In genomic region chr2:219218279-219219112, GRCh38 we compare ENCODE assay signal across 8 cellular contexts. TPM values are rescaled to one million over a fixed set of nuclear protein-coding genes. Genes with fewer than 3 reads are reported as not detected.
A peak's percentile ranks its signal among the peaks of the same experiment; 100 is the strongest.
DNase-seq lines count a peak whose midpoint lies in the region; ATAC-seq, FAIRE-seq and TF ChIP-seq lines count a peak whose summit lies in the region.

TSS of gene ABCB6 (minus strand) at chr2:219218958. CDS start at chr2:219218673, 285 bp downstream.

- H3K4me1 Mint-ChIP-seq in activated naive CD8-positive, alpha-beta T cell treated with anti-CD3 and anti-CD28 coated beads, Interleukin-2, amount 50 U/mL, for 24 hours, result peaks cover 18% of the 10 kb centered on the region

- H3K9me3 ChIP-seq in Loucy (ENCODE audit: insufficient read depth, low read depth, low read length), result no peaks in the 10 kb centered on the region
- H3K9me3 ChIP-seq in pancreas, result no peaks in the 10 kb centered on the region
- no peaks in the 10 kb centered on the region for H3K9me3 ChIP-seq in thymus (ENCODE audit: control insufficient read depth)

- peak; percentile 88 for DNase-seq in DMS53 treated with DMSO at 0.1 percent for 48 hours (lab: John Stamatoyannopoulos, UW; ENCODE audit: unreplicated experiment)
- DNase-seq in SW480 (ENCODE audit: low spot score), result peak; percentile 91
- peak; percentile 89 for DNase-seq in activated naive CD8-positive, alpha-beta T cell treated with anti-CD3 and anti-CD28 coated beads, Interleukin-2, amount 50 U/mL, for 24 hours
- DNase-seq in Right ventricle myocardium inferior (ENCODE audit: missing footprints), result peak; percentile 97
- DNase-seq in pancreas, result peak; percentile 91 to 97 (median 95)

- H3K27me3 ChIP-seq in Loucy (ENCODE audit: insufficient read depth, low read length, poor library complexity, severe bottlenecking) (no peaks in the 10 kb centered on the region), pancreas (no peaks in the 10 kb centered on the region), thymus (ENCODE audit: control insufficient read depth, insufficient read depth) (no peaks in the 10 kb centered on the region)

- no peaks in the 10 kb centered on the region for H3F3A ChIP-seq in Loucy (ENCODE audit: low read depth)

- H3K4me3 Mint-ChIP-seq in activated naive CD8-positive, alpha-beta T cell treated with anti-CD3 and anti-CD28 coated beads, Interleukin-2, amount 50 U/mL, for 24 hours, result peak within 1 kb of the TSS; percentile 83

- no peaks in the 10 kb centered on the region for H4K20me1 ChIP-seq in Loucy (ENCODE audit: insufficient read depth, low read length, poor library complexity, severe bottlenecking)

- intact Hi-C loops in Right ventricle myocardium inferior (cut with DNase I), result no loop called here
- intact Hi-C loops in pancreas (cut with DNase I), result no loop called here

- peak within 1 kb of the TSS; percentile 81 for H3K27ac Mint-ChIP-seq in activated naive CD8-positive, alpha-beta T cell treated with anti-CD3 and anti-CD28 coated beads, Interleukin-2, amount 50 U/mL, for 24 hours

- TF ChIP-seq CTCF in Loucy (conservative IDR thresholded peaks at IDR 0.05; ENCODE audit: low read length) (no peak), pancreas (IDR thresholded peaks at IDR 0.05) (no peak)

- WGBS in pancreas, 2 donors, result 1% methylated on average over 62 to 73 of the region's 73 CpGs
- 1% methylated on average over 73 of the region's 73 CpGs for WGBS in thymus

- H3K9me2 ChIP-seq in Loucy (replicated peaks; ENCODE audit: low read depth, low read length), result no peaks in the 10 kb centered on the region

- H3K36me3 ChIP-seq in Loucy (ENCODE audit: insufficient read depth, low read length) (peaks cover 30% of the 10 kb centered on the region; the same call in 1 of the 2 replicates), pancreas (peaks cover 6 to 35% (median 14%) of the 10 kb centered on the region in 3 donors), thymus (ENCODE audit: control insufficient read depth, insufficient read depth) (peaks cover 47% of the 10 kb centered on the region)

- H3K4me3 ChIP-seq in Loucy (ENCODE audit: low read length, poor library complexity, severe bottlenecking), result peak within 1 kb of the TSS; percentile 33
- peak within 1 kb of the TSS; percentile 24 to 57 (median 42) for H3K4me3 ChIP-seq in pancreas
- peak within 1 kb of the TSS; percentile 48 for H3K4me3 ChIP-seq in thymus (ENCODE audit: low read length)

- H3K4me1 ChIP-seq in Loucy (ENCODE audit: insufficient read depth, low read length, poor library complexity, severe bottlenecking), result peaks cover 10% of the 10 kb centered on the region
- H3K4me1 ChIP-seq in pancreas, result peaks cover 7 to 20% (median 17%) of the 10 kb centered on the region in 3 donors
- peaks cover 18% of the 10 kb centered on the region for H3K4me1 ChIP-seq in thymus (ENCODE audit: control insufficient read depth, insufficient read depth, low read length)

- no peaks in the 10 kb centered on the region for H3K27me3 Mint-ChIP-seq in activated naive CD8-positive, alpha-beta T cell treated with anti-CD3 and anti-CD28 coated beads, Interleukin-2, amount 50 U/mL, for 24 hours

- no peak within 1 kb of the TSS for H2AFZ ChIP-seq in Loucy (ENCODE audit: low read length)

- H3K4me2 ChIP-seq in Loucy (ENCODE audit: low read depth, low read length, poor library complexity, severe bottlenecking), result peak within 1 kb of the TSS; percentile 60

- H3K36me3 Mint-ChIP-seq in activated naive CD8-positive, alpha-beta T cell treated with anti-CD3 and anti-CD28 coated beads, Interleukin-2, amount 50 U/mL, for 24 hours (ENCODE audit: low read depth), result peaks cover 37% of the 10 kb centered on the region

- H3K79me2 ChIP-seq in Loucy (ENCODE audit: insufficient read depth, low read length), result no peaks in the 10 kb centered on the region

- ATAC-seq in GM21723 (IDR thresholded peaks at IDR 0.05; ENCODE audit: unreplicated experiment) (peak; percentile 77), Right ventricle myocardium inferior (peak; percentile 93), pancreas (peak; percentile 89 to 94 (median 90))
- ATAC-seq in activated naive CD8-positive, alpha-beta T cell treated with anti-CD3 and anti-CD28 coated beads, Interleukin-2, amount 50 U/mL, for 24 hours, result peak; percentile 79

- peak within 1 kb of the TSS; percentile 74 to 84 (median 80) for H3K27ac ChIP-seq in pancreas
- peak within 1 kb of the TSS; percentile 64 for H3K27ac ChIP-seq in thymus (ENCODE audit: low read depth)

- FAIRE-seq in pancreas (lab: Jason Lieb, UNC), result no peak

- no peak within 1 kb of the TSS for H3K9ac ChIP-seq in Loucy (ENCODE audit: low read depth, low read length, poor library complexity, severe bottlenecking)

- no peaks in the 10 kb centered on the region for H3K9me3 Mint-ChIP-seq in activated naive CD8-positive, alpha-beta T cell treated with anti-CD3 and anti-CD28 coated beads, Interleukin-2, amount 50 U/mL, for 24 hours

RNA-seq across cellular contexts. Expression of gene ABCB6, which starts in this region (rescaled TPM):
- total RNA-seq in Right ventricle myocardium inferior, result 31.4 TPM
- 1 to 10 TPM; 3.8 to 8.9 (median 6.3) TPM for total RNA-seq in pancreas
- polyA plus RNA-seq in pancreas, result 10 to 100 TPM; 26.4 to 36.7 TPM
- polyA plus RNA-seq in thymus, result 29.3 TPM

Comparison
In these comparisons a context has a peak if more than half of its experiments do, and no peak if none do; other contexts are left out.
1. Peak in every context shown above with its lines: DNase-seq, ATAC-seq, H3K4me3 ChIP-seq and H3K27ac ChIP-seq.